13 cellular contexts compared by ENCODE assay signal in the genomic region with DNA sequence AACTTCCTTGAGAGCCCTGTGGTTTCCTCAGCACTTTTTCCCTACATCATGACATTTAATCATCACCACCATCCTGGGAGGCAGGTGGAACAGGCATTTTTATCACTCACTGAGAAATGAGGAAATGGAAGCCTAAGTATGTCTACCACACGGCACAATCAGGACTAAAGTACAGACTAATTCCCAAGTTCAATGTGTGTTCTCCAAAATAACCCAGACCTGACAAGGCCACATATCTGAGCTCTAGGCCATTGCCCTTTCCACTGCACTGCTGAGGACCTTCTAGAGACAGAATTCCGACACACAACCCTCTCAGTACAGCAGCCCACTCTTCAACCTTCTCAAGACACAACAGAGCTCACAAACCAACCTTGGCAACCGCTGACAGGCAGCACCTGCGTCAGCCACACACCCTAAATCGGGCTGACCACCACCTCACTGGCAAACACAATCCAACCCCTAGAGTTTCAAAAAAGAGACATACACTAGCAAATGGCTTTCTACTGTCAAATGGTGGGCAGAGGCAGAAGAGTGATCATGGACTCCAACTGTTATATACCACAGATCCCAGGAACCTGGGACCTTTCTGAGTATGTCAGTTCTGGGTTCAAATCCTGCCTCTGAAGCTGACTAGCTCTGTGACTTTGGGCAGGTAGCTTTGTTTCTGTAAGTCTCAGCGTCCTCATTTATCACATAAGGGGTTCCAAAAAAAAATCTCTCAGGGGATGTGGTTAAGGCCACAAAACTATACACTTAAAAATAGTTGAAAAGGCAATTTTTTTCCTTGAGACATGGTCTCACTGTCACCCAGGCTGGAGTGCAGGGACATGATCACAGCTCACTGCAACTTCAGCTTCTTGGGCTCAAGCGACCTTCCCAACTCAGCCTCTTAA. TPM values are rescaled to one million over a fixed set of nuclear protein-coding genes. Genes with fewer than 3 reads are reported as not detected.
DNase-seq lines count a peak whose midpoint lies in the region; ATAC-seq and TF ChIP-seq lines count a peak whose summit lies in the region.
"Had no signal": no experiment of that assay in that cellular context is flagged by ENCODE, and none has a peak within 500 bp of the region (broad histone marks: within the 10 kb centered on the region; RNA-seq: fewer than 3 reads in every experiment).

No MANE protein-coding gene starts in this region.

- WGBS in prostate gland: 86% methylated on average over 7 of the region's 7 CpGs

- CTCF ChIA-PET in T-cell (lab: Charles Lee): interaction anchor here in 1 of 2 donors (1.1 kb wide), 1 partner anchor 9 kb away, joined by 4 read pairs; no protein-coding TSS in a partner anchor

- peak; percentile 26 for DNase-seq in DMS79 treated with DMSO at 0.1 percent for 48 hours (lab: John Stamatoyannopoulos, UW)
- DNase-seq in DMS79 (lab: John Stamatoyannopoulos, UW): no peak
- DNase-seq in T-cell: no peak
- no peak for DNase-seq in prostate gland (ENCODE audit: low spot score)
- no peak for DNase-seq in SHP77 (lab: John Stamatoyannopoulos, UW)
- DNase-seq in T-helper 9 cell: no peak
- DNase-seq: activated CD8-positive, alpha-beta memory T cell treated with anti-CD3 and anti-CD28 coated beads, Interleukin-2, amount 50 U/mL, for 4 hours; cerebellar nuclear complex; foreskin keratinocyte; stimulated activated CD4-positive, alpha-beta T cell treated with anti-CD3 and anti-CD28 coated beads, Interleukin-15, amount 100 ng/mL, for 24 hours; substantia nigra had no signal

- no peak overlapping the region for H3K4me3 Mint-ChIP-seq in T-cell

- H3K9me3 Mint-ChIP-seq in T-cell: no peaks in the 10 kb centered on the region

- no peak for TF ChIP-seq POLR2A in prostate gland (IDR thresholded peaks at IDR 0.05)

- POLR2A ChIA-PET in T-cell (lab: Charles Lee): interaction anchor here in 1 of 2 donors (0.5 kb wide), 1 partner anchor 213 kb away, joined by 3 read pairs; no protein-coding TSS in a partner anchor

- H3K27me3 ChIP-seq in prostate gland (replicated peaks; ENCODE audit: insufficient read depth): no peaks in the 10 kb centered on the region
- H3K27me3 ChIP-seq: foreskin keratinocyte had no signal

- peak overlapping the region; percentile 37 to 57 for H3K27ac Mint-ChIP-seq in T-cell

- H3K36me3 ChIP-seq in prostate gland: no peaks in the 10 kb centered on the region

- H3K4me1 Mint-ChIP-seq in T-cell: peaks cover 44 to 80% (median 65%) of the 10 kb centered on the region in 3 donors

- peaks cover 7% of the 10 kb centered on the region for H3K4me1 ChIP-seq in prostate gland (replicated peaks)
- H3K4me1 ChIP-seq: foreskin keratinocyte had no signal

- intact Hi-C loops in prostate gland (cut with DNase I): no loop called here

- H3K4me3 ChIP-seq in prostate gland: no peak overlapping the region

- no peaks in the 10 kb centered on the region for H3K9me3 ChIP-seq in prostate gland

- H3K27me3 Mint-ChIP-seq in T-cell: no peaks in the 10 kb centered on the region

- peak; percentile 7 for ATAC-seq in GM21717 (IDR thresholded peaks at IDR 0.05; ENCODE audit: unreplicated experiment)
- ATAC-seq in T-cell (replicated peaks in 1 of 4): peak in 1 of 4 experiments; percentile 13
- ATAC-seq in GM18858 (IDR thresholded peaks at IDR 0.05; ENCODE audit: unreplicated experiment): no peak
- ATAC-seq: foreskin keratinocyte had no signal

- peak overlapping the region; percentile 16 to 81 for H3K27ac ChIP-seq in prostate gland
- H3K27ac ChIP-seq: foreskin keratinocyte had no signal

- TF ChIP-seq CTCF in prostate gland (IDR thresholded peaks at IDR 0.05): no peak

- no peaks in the 10 kb centered on the region for H3K36me3 Mint-ChIP-seq in T-cell

RNA-seq across cellular contexts. Expression of a gene that starts 16.3 kb away (rescaled TPM):
- total RNA-seq in T-cell: 1 to 10 TPM in 4 of 5 donors, not detected in 1; 2.2 to 6.5 (median 4.7) TPM
- 100 to 1,000 TPM in 1 of 2 donors, 10 to 100 TPM in 1; 63.8 to 140 TPM for total RNA-seq in prostate gland

Comparison
In these comparisons a context has a peak if more than half of its experiments do, and no peak if none do; other contexts are left out.
1. RNA of a gene that starts 16.3 kb away (total RNA-seq): 63.8 to 140 TPM in prostate gland; 2.2 to 6.5 TPM in T-cell; every median in the first group is over 4 times any median in the second.